ENCODE assay signal across 2 cellular contexts in the genomic region with DNA sequence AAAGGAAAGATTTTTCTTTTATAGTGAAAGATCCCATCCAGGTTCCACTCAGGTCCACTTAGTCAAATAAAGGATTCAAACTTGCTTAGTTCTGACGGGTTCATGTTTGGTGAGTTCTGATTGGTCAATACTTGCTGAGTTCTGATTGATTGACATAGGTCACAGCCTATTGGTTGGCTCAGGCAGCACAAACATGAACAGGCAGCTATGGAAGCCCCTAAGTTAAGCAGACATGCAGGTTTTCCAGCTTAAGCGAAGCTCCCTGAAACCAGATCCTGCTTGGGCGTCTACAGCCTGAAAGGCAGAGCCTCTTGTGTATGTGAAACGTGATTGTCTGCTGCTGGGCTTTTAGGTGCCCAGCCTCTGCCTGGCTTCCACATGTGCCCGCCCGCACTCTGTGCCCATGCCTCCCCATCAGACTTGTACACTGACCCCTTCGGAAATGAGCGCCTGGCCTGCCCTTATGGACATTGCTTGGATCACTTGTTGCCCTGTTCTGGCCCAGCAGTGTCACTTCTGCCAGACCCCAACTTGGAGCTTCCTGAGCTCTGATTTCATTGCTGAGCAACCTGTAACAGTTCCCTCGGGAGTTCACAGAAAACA.
A peak's percentile ranks its signal among the peaks of the same experiment; 100 is the strongest.
TF ChIP-seq lines count a peak whose summit lies in the region.

No MANE protein-coding gene starts in this region.

TF ChIP-seq in HepG2, 621 proteins besides CTCF, POLR2A, EP300 and RAD21:
- TF ChIP-seq MAFF (IDR thresholded peaks at IDR 0.05; ENCODE audit: low read depth, low read length) = no peak
- TF ChIP-seq, protein P1, sequence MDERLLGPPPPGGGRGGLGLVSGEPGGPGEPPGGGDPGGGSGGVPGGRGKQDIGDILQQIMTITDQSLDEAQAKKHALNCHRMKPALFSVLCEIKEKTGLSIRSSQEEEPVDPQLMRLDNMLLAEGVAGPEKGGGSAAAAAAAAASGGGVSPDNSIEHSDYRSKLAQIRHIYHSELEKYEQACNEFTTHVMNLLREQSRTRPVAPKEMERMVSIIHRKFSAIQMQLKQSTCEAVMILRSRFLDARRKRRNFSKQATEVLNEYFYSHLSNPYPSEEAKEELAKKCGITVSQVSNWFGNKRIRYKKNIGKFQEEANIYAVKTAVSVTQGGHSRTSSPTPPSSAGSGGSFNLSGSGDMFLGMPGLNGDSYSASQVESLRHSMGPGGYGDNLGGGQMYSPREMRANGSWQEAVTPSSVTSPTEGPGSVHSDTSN (CRISPR knock-in tag; IDR thresholded peaks at IDR 0.05) = peak; percentile 87
- TF ChIP-seq ZNF552 (CRISPR knock-in tag; IDR thresholded peaks at IDR 0.05; ENCODE audit: borderline replicate concordance) = no peak
- TF ChIP-seq NFYB (CRISPR knock-in tag; IDR thresholded peaks at IDR 0.05) = peak; percentile 87
- peak; percentile 83 for TF ChIP-seq NFYC (CRISPR knock-in tag; IDR thresholded peaks at IDR 0.05)
- peak; percentile 82 for TF ChIP-seq SP2 (CRISPR knock-in tag; IDR thresholded peaks at IDR 0.05)

TF ChIP-seq in SK-N-SH treated with all-trans-retinoic acid at 6 μM for 48 hours, 23 proteins besides CTCF, POLR2A, EP300 and RAD21:
- TF ChIP-seq, protein P2, sequence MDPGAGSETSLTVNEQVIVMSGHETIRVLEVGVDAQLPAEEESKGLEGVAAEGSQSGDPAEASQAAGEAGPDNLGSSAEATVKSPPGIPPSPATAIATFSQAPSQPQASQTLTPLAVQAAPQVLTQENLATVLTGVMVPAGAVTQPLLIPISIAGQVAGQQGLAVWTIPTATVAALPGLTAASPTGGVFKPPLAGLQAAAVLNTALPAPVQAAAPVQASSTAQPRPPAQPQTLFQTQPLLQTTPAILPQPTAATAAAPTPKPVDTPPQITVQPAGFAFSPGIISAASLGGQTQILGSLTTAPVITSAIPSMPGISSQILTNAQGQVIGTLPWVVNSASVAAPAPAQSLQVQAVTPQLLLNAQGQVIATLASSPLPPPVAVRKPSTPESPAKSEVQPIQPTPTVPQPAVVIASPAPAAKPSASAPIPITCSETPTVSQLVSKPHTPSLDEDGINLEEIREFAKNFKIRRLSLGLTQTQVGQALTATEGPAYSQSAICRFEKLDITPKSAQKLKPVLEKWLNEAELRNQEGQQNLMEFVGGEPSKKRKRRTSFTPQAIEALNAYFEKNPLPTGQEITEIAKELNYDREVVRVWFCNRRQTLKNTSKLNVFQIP (CRISPR knock-in tag; IDR thresholded peaks at IDR 0.05; ENCODE audit: borderline replicate concordance, low read depth) = no peak
- TF ChIP-seq PPARA (CRISPR knock-in tag; IDR thresholded peaks at IDR 0.05; ENCODE audit: borderline replicate concordance) = no peak
- no peak for TF ChIP-seq OSR1 (CRISPR knock-in tag; IDR thresholded peaks at IDR 0.05)
- TF ChIP-seq, protein P3, sequence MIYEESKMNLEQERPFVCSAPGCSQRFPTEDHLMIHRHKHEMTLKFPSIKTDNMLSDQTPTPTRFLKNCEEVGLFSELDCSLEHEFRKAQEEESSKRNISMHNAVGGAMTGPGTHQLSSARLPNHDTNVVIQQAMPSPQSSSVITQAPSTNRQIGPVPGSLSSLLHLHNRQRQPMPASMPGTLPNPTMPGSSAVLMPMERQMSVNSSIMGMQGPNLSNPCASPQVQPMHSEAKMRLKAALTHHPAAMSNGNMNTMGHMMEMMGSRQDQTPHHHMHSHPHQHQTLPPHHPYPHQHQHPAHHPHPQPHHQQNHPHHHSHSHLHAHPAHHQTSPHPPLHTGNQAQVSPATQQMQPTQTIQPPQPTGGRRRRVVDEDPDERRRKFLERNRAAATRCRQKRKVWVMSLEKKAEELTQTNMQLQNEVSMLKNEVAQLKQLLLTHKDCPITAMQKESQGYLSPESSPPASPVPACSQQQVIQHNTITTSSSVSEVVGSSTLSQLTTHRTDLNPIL (CRISPR knock-in tag; IDR thresholded peaks at IDR 0.05; ENCODE audit: low read depth) = no peak
- no peak for TF ChIP-seq TOX (CRISPR knock-in tag; IDR thresholded peaks at IDR 0.05; ENCODE audit: borderline replicate concordance)
- TF ChIP-seq ZNF565 (CRISPR knock-in tag; conservative IDR thresholded peaks at IDR 0.05; ENCODE audit: low read depth) = no peak
- no peak for TF ChIP-seq ARNTL (CRISPR knock-in tag; IDR thresholded peaks at IDR 0.05; ENCODE audit: borderline replicate concordance, low read depth)
- TF ChIP-seq, protein P4, sequence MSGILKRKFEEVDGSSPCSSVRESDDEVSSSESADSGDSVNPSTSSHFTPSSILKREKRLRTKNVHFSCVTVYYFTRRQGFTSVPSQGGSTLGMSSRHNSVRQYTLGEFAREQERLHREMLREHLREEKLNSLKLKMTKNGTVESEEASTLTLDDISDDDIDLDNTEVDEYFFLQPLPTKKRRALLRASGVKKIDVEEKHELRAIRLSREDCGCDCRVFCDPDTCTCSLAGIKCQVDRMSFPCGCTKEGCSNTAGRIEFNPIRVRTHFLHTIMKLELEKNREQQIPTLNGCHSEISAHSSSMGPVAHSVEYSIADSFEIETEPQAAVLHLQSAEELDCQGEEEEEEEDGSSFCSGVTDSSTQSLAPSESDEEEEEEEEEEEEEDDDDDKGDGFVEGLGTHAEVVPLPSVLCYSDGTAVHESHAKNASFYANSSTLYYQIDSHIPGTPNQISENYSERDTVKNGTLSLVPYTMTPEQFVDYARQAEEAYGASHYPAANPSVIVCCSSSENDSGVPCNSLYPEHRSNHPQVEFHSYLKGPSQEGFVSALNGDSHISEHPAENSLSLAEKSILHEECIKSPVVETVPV (CRISPR knock-in tag; IDR thresholded peaks at IDR 0.05) = no peak
- TF ChIP-seq ZNF70 (CRISPR knock-in tag; IDR thresholded peaks at IDR 0.05) = no peak
- TF ChIP-seq CSDC2 (CRISPR knock-in tag; IDR thresholded peaks at IDR 0.05) = no peak
- TF ChIP-seq ZNF8 (CRISPR knock-in tag; IDR thresholded peaks at IDR 0.05) = no peak
- TF ChIP-seq SNAI2 (CRISPR knock-in tag; IDR thresholded peaks at IDR 0.05) = no peak
